ENCODE assay signal across 8 cellular contexts in genomic region chr5:143177263-143177994, GRCh38.
DNase-seq lines count a peak whose midpoint lies in the region; ATAC-seq lines count a peak whose summit lies in the region.

No MANE protein-coding gene starts in this region.

- ATAC-seq in HG03139 (IDR thresholded peaks at IDR 0.05; ENCODE audit: unreplicated experiment): no peak
- no peak for ATAC-seq in GM18870 (IDR thresholded peaks at IDR 0.05; ENCODE audit: unreplicated experiment)

- no peak overlapping the region for H3K4me3 ChIP-seq in skeletal muscle cell (ENCODE audit: low read depth, low read length)

- peak overlapping the region; percentile 79 for H3K27ac ChIP-seq in epithelial cell of prostate

- DNase-seq in GOT3 (lab: John Stamatoyannopoulos, UW) (peak; percentile 66), NCI-H510A (lab: John Stamatoyannopoulos, UW) (peak; percentile 47), epithelial cell of prostate (ENCODE audit: low read depth, low spot score) (peak; percentile 99), skeletal muscle cell (ENCODE audit: low read depth) (peak; percentile 98), COLO829 (ENCODE audit: low spot score) (no peak)
- DNase-seq in stimulated activated CD8-positive, alpha-beta memory T cell treated with anti-CD3 and anti-CD28 coated beads, Interleukin-4, amount 100 ng/mL, for 48 hours: no peak

Comparison
In these comparisons a context has a peak if more than half of its experiments do, and no peak if none do; other contexts are left out.
1. DNase-seq: peak in GOT3 (single experiment), NCI-H510A (single experiment), epithelial cell of prostate (single experiment) and skeletal muscle cell (single experiment); none in stimulated activated CD8-positive, alpha-beta memory T cell treated with anti-CD3 and anti-CD28 coated beads, Interleukin-4, amount 100 ng/mL, for 48 hours (single experiment) and COLO829 (single experiment).